In the genomic region with DNA sequence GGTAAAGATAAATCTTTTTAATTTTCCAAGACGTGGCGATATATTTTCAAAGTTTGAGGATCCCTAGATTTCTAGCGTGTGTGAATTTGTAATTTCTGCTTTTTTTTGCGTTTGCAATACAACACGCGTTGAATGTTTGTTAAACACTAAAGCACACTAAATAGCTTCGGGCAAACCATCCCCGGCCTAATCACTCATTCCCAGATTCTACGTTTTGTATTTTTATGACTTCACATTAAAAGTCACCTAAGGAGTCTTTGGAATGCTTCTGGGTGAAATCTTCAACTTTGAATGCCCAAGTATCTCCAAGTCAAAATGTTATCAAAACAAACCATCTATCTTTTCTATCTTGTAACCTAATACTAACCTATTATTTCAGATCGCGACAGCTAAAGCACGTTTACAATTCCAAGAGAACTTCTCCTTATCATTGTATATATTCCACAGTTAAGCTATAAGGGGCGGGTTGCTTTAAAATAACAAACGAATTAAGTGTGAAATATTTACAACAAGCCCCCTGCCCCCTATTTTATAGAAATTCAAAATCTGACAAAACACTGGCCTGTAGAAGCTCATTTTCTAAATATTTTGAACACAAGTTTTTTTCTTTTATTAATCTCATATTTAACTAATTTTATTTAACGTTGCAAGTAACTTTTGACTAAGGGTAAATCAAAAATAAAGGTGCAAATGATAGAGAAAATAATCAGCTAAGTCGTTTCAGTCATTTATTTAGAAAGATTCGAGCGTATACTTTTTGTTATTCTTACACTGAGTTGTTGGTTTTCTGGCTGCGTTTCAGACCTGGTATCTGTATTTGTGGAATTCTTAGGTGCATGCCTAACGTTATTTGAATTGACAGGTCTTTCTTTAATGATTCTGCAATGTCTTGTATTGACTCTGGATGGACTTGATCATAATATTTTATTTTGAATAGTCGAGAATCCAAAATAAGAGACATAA, we compare ENCODE assay signal across 10 cellular contexts. TPM values are rescaled to one million over a fixed set of nuclear protein-coding genes. Genes with fewer than 3 reads are reported as not detected.
DNase-seq lines count a peak whose midpoint lies in the region; ATAC-seq, FAIRE-seq and TF ChIP-seq lines count a peak whose summit lies in the region.
"Had no signal": no experiment of that assay in that cellular context is flagged by ENCODE, and none has a peak within 500 bp of the region (broad histone marks: within the 10 kb centered on the region; RNA-seq: fewer than 3 reads in every experiment).

No MANE protein-coding gene starts in this region.

- H3K4me2 ChIP-seq in GM23248 (ENCODE audit: unreplicated experiment): peak overlapping the region; percentile 82

- no peak overlapping the region for H3K9ac ChIP-seq in GM23248

- H3K9me2 ChIP-seq in GM23248 (ENCODE audit: insufficient read depth): no peaks in the 10 kb centered on the region

- H3K36me3 ChIP-seq in GM23248 (ENCODE audit: low read depth): no peaks in the 10 kb centered on the region
- H3K36me3 ChIP-seq in esophagus muscularis mucosa: no peaks in the 10 kb centered on the region
- H3K36me3 ChIP-seq: Peyer's patch had no signal

- H3K9me3 ChIP-seq in GM23248 (ENCODE audit: low read depth) (no peaks in the 10 kb centered on the region), esophagus muscularis mucosa (peaks cover 0 to 19% (median 7%) of the 10 kb centered on the region in 4 donors)

- TF ChIP-seq CTCF in esophagus muscularis mucosa (IDR thresholded peaks at IDR 0.05): no peak

- H3K79me2 ChIP-seq in GM23248 (ENCODE audit: insufficient read depth): no peaks in the 10 kb centered on the region

- H3K27ac ChIP-seq in GM23248 (no peak overlapping the region), esophagus muscularis mucosa (replicated peaks in 1 of 4) (no peak overlapping the region), caudate nucleus (ENCODE audit: low read depth, low read length) (no peak overlapping the region)
- H3K27ac ChIP-seq: Peyer's patch had no signal

- no peaks in the 10 kb centered on the region for H3F3A ChIP-seq in GM23248 (ENCODE audit: insufficient read depth)

- peak overlapping the region; percentile 78 for H2AFZ ChIP-seq in GM23248

- H3K4me1 ChIP-seq in GM23248 (ENCODE audit: insufficient read depth) (no peaks in the 10 kb centered on the region), esophagus muscularis mucosa (peaks cover 17 to 23% (median 20%) of the 10 kb centered on the region in 4 donors)

- H3K4me3 ChIP-seq in GM23248 (peak overlapping the region; percentile 68), esophagus muscularis mucosa (peak overlapping the region; percentile 42 to 55 (median 47))

- peaks cover 62% of the 10 kb centered on the region for H3K27me3 ChIP-seq in GM23248 (replicated peaks; ENCODE audit: insufficient read depth)
- H3K27me3 ChIP-seq in esophagus muscularis mucosa: peaks cover 3 to 97% (median 57%) of the 10 kb centered on the region in 4 donors

- ATAC-seq in activated CD4-positive, CD25-positive, alpha-beta regulatory T cell treated with anti-CD3 and anti-CD28 coated beads, Interleukin-2, amount 50 U/mL, for 24 hours: no peak

- TF ChIP-seq EP300 in esophagus muscularis mucosa (IDR thresholded peaks at IDR 0.05): no peak

- TF ChIP-seq POLR2A in esophagus muscularis mucosa (IDR thresholded peaks at IDR 0.05; ENCODE audit: low read depth) (no peak), H54 (IDR thresholded peaks at IDR 0.05; ENCODE audit: low read depth, low read length) (no peak)

- in situ Hi-C loops in GM23248 (cut with MboI): no loop called here

- DNase-seq in GM23248 (no peak), NCI-H82 (lab: John Stamatoyannopoulos, UW) (peak; percentile 33), esophagus muscularis mucosa (ENCODE audit: extremely low spot score) (no peak), pons (ENCODE audit: low spot score) (peak; percentile 12), caudate nucleus (lab: John Stamatoyannopoulos, UW) (no peak), UCSD-AML1 (lab: John Stamatoyannopoulos, UW; ENCODE audit: unreplicated experiment) (no peak), H54 (ENCODE audit: insufficient read length, low spot score) (no peak)

- WGBS in GM23248 (ENCODE audit: low coverage in 1 of 2, low lambda C conversion rate in 2 of 2, missing lambda C conversion rate in 2 of 2), 2 experiments: 22% methylated on average over 21 of the region's 21 CpGs
- WGBS in esophagus muscularis mucosa: 10% methylated on average over 21 of the region's 21 CpGs

- FAIRE-seq in H54 (lab: Jason Lieb, UNC): no peak

- H4K20me1 ChIP-seq in GM23248 (ENCODE audit: insufficient read depth): no peaks in the 10 kb centered on the region

- intact Hi-C loops in esophagus muscularis mucosa (cut with DNase I): no loop called here

RNA-seq across cellular contexts. Expression of a gene that starts 1.2 kb away (rescaled TPM):
- 0.13 TPM in 1 of 2 replicates, not detected in the other for total RNA-seq in GM23248 (2014; rRNA removed; shearing (Covaris generic))
- not detected in 2 replicates for polyA plus RNA-seq in GM23248 (2016; fragmentation: Nextera tagmentation; extraction: Ambion mirVana)
- total RNA-seq in esophagus muscularis mucosa: under 1 TPM in 2 of 4 donors, not detected in 2; 0.34 to 0.39 TPM
- total RNA-seq: lung microvascular endothelial cell, Peyer's patch had no signal

Comparison
In these comparisons a context has a peak if more than half of its experiments do, and no peak if none do; other contexts are left out.
1. DNase-seq: peak in NCI-H82 (single experiment) and pons (single experiment); none in GM23248 (single experiment), esophagus muscularis mucosa (single experiment), caudate nucleus (0 of 61), UCSD-AML1 (single experiment) and H54 (single experiment).